In genomic region chr13:77326905-77327604, GRCh38 we compare ENCODE assay signal across 8 cellular contexts. TPM values are rescaled to one million over a fixed set of nuclear protein-coding genes. Genes with fewer than 3 reads are reported as not detected.
DNase-seq lines count a peak whose midpoint lies in the region; ATAC-seq, FAIRE-seq and TF ChIP-seq lines count a peak whose summit lies in the region.

Gene MYCBP2, minus strand, starts transcription at chr13:77327094. Its CDS starts 319 bp downstream, at chr13:77326775.

- peaks cover 23% of the 10 kb centered on the region for H3K4me1 ChIP-seq in smooth muscle cell (ENCODE audit: low read depth)

- no peaks in the 10 kb centered on the region for H3F3A ChIP-seq in smooth muscle cell (ENCODE audit: low read depth)

- H3K36me3 ChIP-seq in bronchial epithelial cell (ENCODE audit: control insufficient read depth, insufficient read depth, low read length): no peaks in the 10 kb centered on the region
- H3K36me3 ChIP-seq in smooth muscle cell (ENCODE audit: low read depth): no peaks in the 10 kb centered on the region

- WGBS in smooth muscle cell (ENCODE audit: low lambda C conversion rate): 3% methylated on average over 22 of the region's 35 CpGs

- peak; percentile 53 for ATAC-seq in GM18907 (IDR thresholded peaks at IDR 0.05; ENCODE audit: unreplicated experiment)
- ATAC-seq in HG03159 (IDR thresholded peaks at IDR 0.05; ENCODE audit: unreplicated experiment): peak; percentile 49

- H3K9ac ChIP-seq in smooth muscle cell (ENCODE audit: low read depth): peak within 1 kb of the TSS; percentile 77

- peak within 1 kb of the TSS; percentile 95 for H2AFZ ChIP-seq in smooth muscle cell (ENCODE audit: low read depth)

- no peaks in the 10 kb centered on the region for H3K9me3 ChIP-seq in smooth muscle cell (replicated peaks; ENCODE audit: low read depth)

- peak within 1 kb of the TSS; percentile 62 for H3K27ac ChIP-seq in smooth muscle cell (ENCODE audit: low read depth)

- DNase-seq in ACHN (peak; percentile 96), NCI-H2227 treated with DMSO at 0.1 percent for 48 hours (lab: John Stamatoyannopoulos, UW) (peak; percentile 93), bronchial epithelial cell (ENCODE audit: low read depth) (peak; percentile 96), iPS-NIHi11 (ENCODE audit: low spot score) (peak; percentile 94), smooth muscle cell (lab: John Stamatoyannopoulos, UW; ENCODE audit: unreplicated experiment) (peak; percentile 92)

- TF ChIP-seq CTCF in WI38 (IDR thresholded peaks at IDR 0.05; ENCODE audit: low read depth, low read length) (no peak), bronchial epithelial cell (IDR thresholded peaks at IDR 0.05; ENCODE audit: insufficient read depth, low read length, severe bottlenecking) (no peak), smooth muscle cell (IDR thresholded peaks at IDR 0.05; ENCODE audit: borderline replicate concordance, insufficient read depth, poor library complexity, severe bottlenecking) (no peak)

- H3K79me2 ChIP-seq in smooth muscle cell (ENCODE audit: low read depth): peaks cover 46% of the 10 kb centered on the region

- peak within 1 kb of the TSS; percentile 97 for H3K4me2 ChIP-seq in smooth muscle cell

- no peaks in the 10 kb centered on the region for H3K27me3 ChIP-seq in bronchial epithelial cell (ENCODE audit: control insufficient read depth, insufficient read depth, low read length)
- H3K27me3 ChIP-seq in smooth muscle cell (ENCODE audit: low read depth): no peaks in the 10 kb centered on the region

- in situ Hi-C loops in ACHN (cut with HindIII; ENCODE audit: low pct_ligation_motif_present, low pct_unique_long_range_greater_than_20kb, low sequenced_read_pairs): no loop called here

- H4K20me1 ChIP-seq in smooth muscle cell (ENCODE audit: low read depth): peaks cover 44% of the 10 kb centered on the region

- FAIRE-seq in bronchial epithelial cell (lab: Jason Lieb, UNC): no peak

- peak within 1 kb of the TSS; percentile 93 for H3K4me3 ChIP-seq in WI38 (ENCODE audit: low read depth, low read length)
- H3K4me3 ChIP-seq in bronchial epithelial cell (ENCODE audit: low read depth, low read length): peak within 1 kb of the TSS; percentile 93
- peak within 1 kb of the TSS; percentile 90 for H3K4me3 ChIP-seq in smooth muscle cell

RNA-seq across cellular contexts. Expression of gene MYCBP2, which starts in this region (rescaled TPM):
- total RNA-seq in bronchial epithelial cell: 37.4 and 50.2 TPM in 2 replicates
- total RNA-seq in smooth muscle cell: 61.0 and 62.0 TPM in 2 replicates
- polyA plus RNA-seq in smooth muscle cell: 20.1 and 33.6 TPM in 2 replicates

Comparison
In these comparisons a context has a peak if more than half of its experiments do, and no peak if none do; other contexts are left out.
1. Peak in every context shown above with its lines: DNase-seq, ATAC-seq, H3K4me3 ChIP-seq and H3K27ac ChIP-seq.